20 cellular contexts compared by ENCODE assay signal in genomic region chr2:238260879-238261278, GRCh38. TPM values are rescaled to one million over a fixed set of nuclear protein-coding genes. Genes with fewer than 3 reads are reported as not detected.
A peak's percentile ranks its signal among the peaks of the same experiment; 100 is the strongest.
DNase-seq lines count a peak whose midpoint lies in the region; ATAC-seq and TF ChIP-seq lines count a peak whose summit lies in the region.
"Had no signal": no experiment of that assay in that cellular context is flagged by ENCODE, and none has a peak within 500 bp of the region (broad histone marks: within the 10 kb centered on the region; RNA-seq: fewer than 3 reads in every experiment).

No MANE protein-coding gene starts in this region.

- WGBS in HUES64 = 95% methylated on average over 18 of the region's 18 CpGs
- 32% methylated on average over 18 of the region's 18 CpGs for WGBS in right cardiac atrium

- peaks cover 9% of the 10 kb centered on the region for H3K4me1 Mint-ChIP-seq in MCF 10A (ENCODE audit: insufficient read depth, unreplicated experiment)
- H3K4me1 Mint-ChIP-seq in neural progenitor cell = peaks cover 38% of the 10 kb centered on the region

- H3K9me3 Mint-ChIP-seq in MCF 10A (ENCODE audit: unreplicated experiment) (no peaks in the 10 kb centered on the region), neural progenitor cell (no peaks in the 10 kb centered on the region)
- H3K9me3 Mint-ChIP-seq: naive thymus-derived CD4-positive, alpha-beta T cell; stimulated activated memory B cell treated with anti-CD40 and anti-IgM and Interleukin-4, amounts not matched to agents 10 μg/mL and 1 μg/mL and 100 μg/mL, for 72 hours had no signal

- H3K27ac Mint-ChIP-seq in MCF 10A (ENCODE audit: low read depth, unreplicated experiment) (no peak overlapping the region), neural progenitor cell (no peak overlapping the region)
- H3K27ac Mint-ChIP-seq: stimulated activated memory B cell treated with anti-CD40 and anti-IgM and Interleukin-4, amounts not matched to agents 10 μg/mL and 1 μg/mL and 100 μg/mL, for 72 hours had no signal

- H3K9ac ChIP-seq in HUES64 (ENCODE audit: low read depth, low read length) (peak overlapping the region; percentile 17; the same call in 1 of the 2 replicates), neural progenitor cell (no peak overlapping the region)

- no peak overlapping the region for H3K27ac ChIP-seq in HUES64 (ENCODE audit: low read depth, low read length)
- H3K27ac ChIP-seq in VCaP = peak overlapping the region; percentile 85; the same call in 1 of the 2 replicates
- H3K27ac ChIP-seq in right cardiac atrium (ENCODE audit: low read length) = no peak overlapping the region
- H3K27ac ChIP-seq in neural progenitor cell = no peak overlapping the region
- H3K27ac ChIP-seq: prostate gland had no signal

- H3K27me3 ChIP-seq in HUES64 (ENCODE audit: insufficient read depth, low read length) (no peaks in the 10 kb centered on the region), right cardiac atrium (ENCODE audit: control insufficient read depth, insufficient read depth) (no peaks in the 10 kb centered on the region), neural progenitor cell (no peaks in the 10 kb centered on the region)
- H3K27me3 ChIP-seq: esophagus squamous epithelium had no signal

- 0 out of 2 replicates have a peak, but pooled peaks cover 3% of the 10 kb centered on the region for H3K4me1 ChIP-seq in HUES64 (ENCODE audit: insufficient read depth, low read length)
- H3K4me1 ChIP-seq in right cardiac atrium (ENCODE audit: control insufficient read depth, insufficient read depth, low read length) = peaks cover 2% of the 10 kb centered on the region
- no peaks in the 10 kb centered on the region for H3K4me1 ChIP-seq in neural progenitor cell

- 0 out of 2 replicates have a peak, but pooled peaks cover 12% of the 10 kb centered on the region for H3K36me3 ChIP-seq in HUES64 (ENCODE audit: insufficient read depth, low read length)
- H3K36me3 ChIP-seq in neural progenitor cell = no peaks in the 10 kb centered on the region

- H3K79me2 ChIP-seq in neural progenitor cell (ENCODE audit: low read depth) = no peaks in the 10 kb centered on the region

- ATAC-seq in right cardiac atrium = peak; percentile 37 to 46
- ATAC-seq: HCT116; naive thymus-derived CD4-positive, alpha-beta T cell; stimulated activated memory B cell treated with anti-CD40 and anti-IgM and Interleukin-4, amounts not matched to agents 10 μg/mL and 1 μg/mL and 100 μg/mL, for 72 hours had no signal

- no peak overlapping the region for H3K4me2 ChIP-seq in neural progenitor cell

- TF ChIP-seq CTCF in VCaP (conservative IDR thresholded peaks at IDR 0.05) (no peak), MCF 10A (IDR thresholded peaks at IDR 0.05; ENCODE audit: unreplicated experiment) (no peak), neural progenitor cell (IDR thresholded peaks at IDR 0.05) (no peak)

- H3K4me3 ChIP-seq in HUES64 (ENCODE audit: low read length) (no peak overlapping the region), right cardiac atrium (ENCODE audit: low read length) (no peak overlapping the region), neural progenitor cell (no peak overlapping the region)
- H3K4me3 ChIP-seq: esophagus squamous epithelium, prostate gland had no signal

- no peak overlapping the region for H2AFZ ChIP-seq in neural progenitor cell (replicated peaks)

- DNase-seq in right cardiac atrium (peak; percentile 51 to 81 (median 78)), posterior vena cava (ENCODE audit: low spot score) (peak; percentile 81), MCF 10A (ENCODE audit: unreplicated experiment) (no peak), neural progenitor cell (ENCODE audit: low spot score) (no peak), mesenteric fat pad (ENCODE audit: low spot score) (no peak)
- no peak for DNase-seq in stimulated activated CD4-positive, alpha-beta T cell treated with anti-CD3 and anti-CD28 coated beads, Interleukin-15, amount 100 ng/mL, for 24 hours
- DNase-seq: activated CD4-positive, alpha-beta T cell treated with anti-CD3 and anti-CD28 coated beads, Interleukin-2, amount 50 U/mL, for 48 hours; activated gamma-delta T cell treated with Interleukin-2 at 50 U/mL for 16 hours; amygdala; cerebellar nuclear complex; effector memory CD4-positive, alpha-beta T cell; esophagus squamous epithelium; naive thymus-derived CD4-positive, alpha-beta T cell; NCI-H524; SHP77 treated with DMSO at 0.1 percent for 48 hours had no signal

- CTCF ChIA-PET in MCF 10A (lab: Yijun Ruan, JAX) = interaction anchor here (1.1 to 2.1 kb wide), 4 partner anchors 22 to 1883 kb away, joined by 3 to 5 read pairs (median 4); no protein-coding TSS in a partner anchor

- no peaks in the 10 kb centered on the region for H3K27me3 Mint-ChIP-seq in MCF 10A (ENCODE audit: insufficient read depth, unreplicated experiment)
- H3K27me3 Mint-ChIP-seq in neural progenitor cell (ENCODE audit: insufficient read depth, low read depth) = peaks cover 3% of the 10 kb centered on the region
- H3K27me3 Mint-ChIP-seq: naive thymus-derived CD4-positive, alpha-beta T cell; stimulated activated memory B cell treated with anti-CD40 and anti-IgM and Interleukin-4, amounts not matched to agents 10 μg/mL and 1 μg/mL and 100 μg/mL, for 72 hours had no signal

- no peak overlapping the region for H3K4me3 Mint-ChIP-seq in MCF 10A (ENCODE audit: unreplicated experiment)
- H3K4me3 Mint-ChIP-seq in neural progenitor cell = no peak overlapping the region
- H3K4me3 Mint-ChIP-seq: naive thymus-derived CD4-positive, alpha-beta T cell; stimulated activated memory B cell treated with anti-CD40 and anti-IgM and Interleukin-4, amounts not matched to agents 10 μg/mL and 1 μg/mL and 100 μg/mL, for 72 hours had no signal

- peaks cover 4% of the 10 kb centered on the region for H3F3A ChIP-seq in neural progenitor cell (ENCODE audit: low read depth)

- peaks cover 52% of the 10 kb centered on the region for H3K36me3 Mint-ChIP-seq in MCF 10A (ENCODE audit: insufficient read depth, unreplicated experiment)
- peaks cover 11% of the 10 kb centered on the region for H3K36me3 Mint-ChIP-seq in neural progenitor cell

- BruUV-seq in MCF 10A (replicated peaks; lab: Mats Ljungman, UMichigan) = no TSS peak

- intact Hi-C loops in right cardiac atrium (cut with DNase I) = loop anchor here in 2 of 4 donors (2.0 to 10.0 kb wide), 3 partner anchors 136 to 406 kb away; partner anchors contain the start of gene RAMP1 (in 2 of the 2)
- intact Hi-C loops in posterior vena cava (cut with DNase I) = loop anchor here (1.0 to 5.0 kb wide), 2 partner anchors 44 to 404 kb away; partner anchors contain the start of gene RAMP1 (in 1 of the 2)
- intact Hi-C loops in MCF 10A (cut with micrococcal nuclease) = no loop called here

- H4K20me1 ChIP-seq in neural progenitor cell (ENCODE audit: low read depth) = peaks cover 5% of the 10 kb centered on the region

- no peaks in the 10 kb centered on the region for H3K9me3 ChIP-seq in HUES64 (ENCODE audit: insufficient read depth, low read depth, low read length)
- H3K9me3 ChIP-seq in right cardiac atrium (ENCODE audit: control insufficient read depth, low read length) = no peaks in the 10 kb centered on the region
- no peaks in the 10 kb centered on the region for H3K9me3 ChIP-seq in neural progenitor cell (ENCODE audit: low read depth)
- H3K9me3 ChIP-seq: esophagus squamous epithelium, prostate gland had no signal

- POLR2A ChIA-PET in MCF 10A (lab: Yijun Ruan, JAX) = interaction anchor here (0.6 kb wide), 1 partner anchor 12 kb away, joined by 3 read pairs; no protein-coding TSS in a partner anchor

RNA-seq across cellular contexts. Expression of gene HES6, which starts 21.0 kb away (rescaled TPM):
- polyA plus RNA-seq in HUES64 (2013, experiment 1 of 2) = 29.8 TPM
- 37.0 TPM for polyA plus RNA-seq in HUES64 (2013, experiment 2 of 2)
- total RNA-seq in right cardiac atrium = 1 to 10 TPM; 3.4 to 6.1 (median 4.6) TPM
- 6.0 TPM for polyA plus RNA-seq in right cardiac atrium
- total RNA-seq in posterior vena cava = 1 to 10 TPM; 2.3 to 6.9 TPM
- total RNA-seq in MCF 10A (2022) = 16.8 and 19.7 TPM in 2 replicates
- total RNA-seq in neural progenitor cell (ENCODE audit: low replicate concordance) = 5.3 and 29.3 TPM in 2 replicates
- 4.3 TPM for total RNA-seq in mesenteric fat pad

RNA-seq across cellular contexts. Expression of gene PER2, which starts 27.5 kb away (rescaled TPM):
- 2.6 TPM for polyA plus RNA-seq in HUES64 (2013, experiment 1 of 2)
- polyA plus RNA-seq in HUES64 (2013, experiment 2 of 2) = 2.2 TPM
- total RNA-seq in right cardiac atrium (1 to 10 TPM; 5.0 to 7.2 (median 6.4) TPM), posterior vena cava (10 to 100 TPM; 10.1 to 16.8 TPM), MCF 10A (2022) (8.9 and 13.8 TPM in 2 replicates), neural progenitor cell (ENCODE audit: low replicate concordance) (1.4 and 2.6 TPM in 2 replicates), mesenteric fat pad (9.9 TPM)
- 3.8 TPM for polyA plus RNA-seq in right cardiac atrium

RNA-seq across cellular contexts. Expression of gene ILKAP, which starts 57.4 kb away (rescaled TPM):
- 28.6 TPM for polyA plus RNA-seq in HUES64 (2013, experiment 1 of 2)
- 25.4 TPM for polyA plus RNA-seq in HUES64 (2013, experiment 2 of 2)
- total RNA-seq in right cardiac atrium (10 to 100 TPM; 24.4 to 34.1 (median 30.7) TPM), posterior vena cava (10 to 100 TPM; 32.2 to 34.9 TPM), MCF 10A (2022) (57.2 and 59.6 TPM in 2 replicates), neural progenitor cell (ENCODE audit: low replicate concordance) (19.0 and 24.7 TPM in 2 replicates), mesenteric fat pad (36.4 TPM)
- 34.3 TPM for polyA plus RNA-seq in right cardiac atrium

RNA-seq across cellular contexts. Expression of gene TRAF3IP1, which starts 59.4 kb away (rescaled TPM):
- 7.8 TPM for polyA plus RNA-seq in HUES64 (2013, experiment 1 of 2)
- polyA plus RNA-seq in HUES64 (2013, experiment 2 of 2) = 8.4 TPM
- total RNA-seq in right cardiac atrium (10 to 100 TPM; 13.1 to 19.9 (median 17.2) TPM), posterior vena cava (10 to 100 TPM; 27.1 to 37.2 TPM), MCF 10A (2022) (19.1 and 30.1 TPM in 2 replicates), neural progenitor cell (ENCODE audit: low replicate concordance) (8.5 and 11.2 TPM in 2 replicates), mesenteric fat pad (24.5 TPM)
- polyA plus RNA-seq in right cardiac atrium = 6.3 TPM

Comparison
In these comparisons a context has a peak if more than half of its experiments do, and no peak if none do; other contexts are left out.
1. DNase-seq: peak in right cardiac atrium (3 of 3) and posterior vena cava (single experiment); none in stimulated activated CD4-positive, alpha-beta T cell treated with anti-CD3 and anti-CD28 coated beads, Interleukin-15, amount 100 ng/mL, for 24 hours (single experiment), MCF 10A (single experiment), neural progenitor cell (single experiment) and mesenteric fat pad (single experiment).